ENCODE assay signal across 29 cellular contexts in the genomic region with DNA sequence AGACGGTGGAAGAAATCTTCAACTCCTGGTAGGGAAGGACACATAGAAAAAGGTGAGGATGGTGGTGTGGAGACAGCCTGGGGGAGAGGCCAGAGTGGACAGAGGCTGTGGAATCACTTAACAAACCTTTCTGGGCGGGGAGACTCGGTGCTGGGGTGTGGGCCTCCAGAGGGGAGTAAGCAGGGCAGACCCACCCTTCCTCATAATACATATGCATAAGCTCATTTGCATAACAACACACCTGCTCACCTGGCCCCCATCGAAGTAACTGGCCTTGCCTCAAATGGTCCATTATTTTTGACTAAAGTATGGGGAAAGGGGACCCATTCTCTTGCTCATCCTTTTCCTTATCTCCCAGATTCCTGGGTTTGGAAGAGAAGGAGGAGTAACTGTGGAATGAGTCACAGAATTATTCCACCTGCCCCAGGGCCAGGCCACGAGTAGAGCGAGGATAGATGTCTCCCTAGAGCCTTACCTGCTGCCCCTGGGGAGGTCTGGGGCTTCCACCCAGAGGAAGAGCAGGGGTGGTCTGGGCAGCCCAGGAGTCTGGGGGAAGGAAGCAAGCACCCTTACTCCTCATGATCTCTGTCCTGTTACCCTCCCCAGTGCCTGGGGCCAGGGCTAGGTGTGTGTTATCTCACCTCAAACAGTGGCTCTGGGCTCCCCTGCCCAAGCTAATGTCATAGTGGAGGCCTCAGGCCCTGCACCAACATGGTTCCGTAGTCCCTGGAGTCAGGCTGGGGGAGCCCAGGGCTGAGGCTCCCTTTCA. TPM values are rescaled to one million over a fixed set of nuclear protein-coding genes. Genes with fewer than 3 reads are reported as not detected.
DNase-seq lines count a peak whose midpoint lies in the region; ATAC-seq and TF ChIP-seq lines count a peak whose summit lies in the region.
"Had no signal": no experiment of that assay in that cellular context is flagged by ENCODE, and none has a peak within 500 bp of the region (broad histone marks: within the 10 kb centered on the region; RNA-seq: fewer than 3 reads in every experiment).

No MANE protein-coding gene starts in this region.

- no peaks in the 10 kb centered on the region for H3K36me3 Mint-ChIP-seq in Caco-2 (ENCODE audit: insufficient read depth, unreplicated experiment)
- no peaks in the 10 kb centered on the region for H3K36me3 Mint-ChIP-seq in endothelial cell (ENCODE audit: low read depth, unreplicated experiment)
- H3K36me3 Mint-ChIP-seq in nephron (ENCODE audit: low read depth): no peaks in the 10 kb centered on the region
- H3K36me3 Mint-ChIP-seq in CD8-positive, alpha-beta memory T cell: no peaks in the 10 kb centered on the region
- H3K36me3 Mint-ChIP-seq: brain; memory B cell; naive thymus-derived CD4-positive, alpha-beta T cell; T-cell had no signal

- H3K9me3 Mint-ChIP-seq in Caco-2 (ENCODE audit: unreplicated experiment) (no peaks in the 10 kb centered on the region), endothelial cell (ENCODE audit: unreplicated experiment) (no peaks in the 10 kb centered on the region), nephron (no peaks in the 10 kb centered on the region)
- no peaks in the 10 kb centered on the region for H3K9me3 Mint-ChIP-seq in CD8-positive, alpha-beta memory T cell
- H3K9me3 Mint-ChIP-seq: brain, memory B cell, T-cell had no signal

- ATAC-seq in HG03097 (IDR thresholded peaks at IDR 0.05; ENCODE audit: low FRiP score, unreplicated experiment) (no peak), GM21528 (IDR thresholded peaks at IDR 0.05; ENCODE audit: low FRiP score, unreplicated experiment) (no peak)

- POLR2A ChIA-PET in Caco-2 (lab: Charles Lee): no interaction called here
- POLR2A ChIA-PET in CD8-positive, alpha-beta memory T cell (lab: Charles Lee): no interaction called here

- H3K27me3 ChIP-seq in Caco-2 (replicated peaks; ENCODE audit: control insufficient read depth, insufficient read depth, low read length): no peaks in the 10 kb centered on the region
- no peaks in the 10 kb centered on the region for H3K27me3 ChIP-seq in CD8-positive, alpha-beta memory T cell (ENCODE audit: insufficient read depth, low read length, poor library complexity, severe bottlenecking)
- H3K27me3 ChIP-seq: adrenal gland, Peyer's patch, SJSA1 had no signal

- no peaks in the 10 kb centered on the region for H3K27me3 Mint-ChIP-seq in Caco-2 (ENCODE audit: insufficient read depth, unreplicated experiment)
- H3K27me3 Mint-ChIP-seq in endothelial cell (ENCODE audit: unreplicated experiment): peaks cover 12% of the 10 kb centered on the region
- H3K27me3 Mint-ChIP-seq in nephron (ENCODE audit: low read depth): peaks cover 10% of the 10 kb centered on the region
- H3K27me3 Mint-ChIP-seq in CD8-positive, alpha-beta memory T cell: peaks cover 6 to 17% of the 10 kb centered on the region in 2 donors
- H3K27me3 Mint-ChIP-seq: memory B cell had no signal

- no peak for DNase-seq in Caco-2
- DNase-seq in NCI-H226: peak; percentile 58
- DNase-seq in endothelial cell (ENCODE audit: low spot score): no peak
- DNase-seq in CD8-positive, alpha-beta memory T cell: no peak
- no peak for DNase-seq in NCI-H1092 treated with DMSO at 0.1 percent for 48 hours (lab: John Stamatoyannopoulos, UW)
- DNase-seq: activated CD4-positive, CD25-positive, alpha-beta regulatory T cell treated with anti-CD3 and anti-CD28 coated beads, Interleukin-2, amount 50 U/mL, for 72 hours; activated CD8-positive, alpha-beta T cell treated with anti-CD3 and anti-CD28 coated beads, Interleukin-2, amount 10 ng/mL, durations not matched to agents 7 days and 5 days; activated gamma-delta T cell treated with Interleukin-2 at 50 U/mL for 16 hours; activated T-cell treated with anti-CD3 and anti-CD28 coated beads, Interleukin-2, amount 50 U/mL, for 1 hour; adrenal gland; C1 segment of cervical spinal cord; effector CD4-positive, alpha-beta T cell; esophagus squamous epithelium; NCI-H1436 treated with DMSO at 0.1 percent for 48 hours; NCI-H510A; NK-92 treated with Interleukin-12 subunit alpha and Interleukin-12 subunit beta, amount 100 ng/mL, for 24 hours; stimulated activated CD4-positive, alpha-beta T cell treated with anti-CD3 and anti-CD28 coated beads, Interleukin-12 subunit alpha, Interleukin-12 subunit beta, amount 100 ng/mL, for 4 hours; stimulated activated CD4-positive, alpha-beta T cell treated with anti-CD3 and anti-CD28 coated beads, Interleukin-4, amount 100 ng/mL, for 4 hours had no signal

- TF ChIP-seq CTCF in Caco-2 (IDR thresholded peaks at IDR 0.05; ENCODE audit: insufficient read depth in 1 of 2, low read depth in 1 of 2, low read length in 1 of 2, severe bottlenecking in 1 of 2, unreplicated experiment in 1 of 2): no peak
- no peak for TF ChIP-seq CTCF in endothelial cell (IDR thresholded peaks at IDR 0.05; ENCODE audit: unreplicated experiment)
- TF ChIP-seq CTCF in nephron (IDR thresholded peaks at IDR 0.05; ENCODE audit: unreplicated experiment in 3 of 3): no peak

- H3K27ac Mint-ChIP-seq in Caco-2 (ENCODE audit: unreplicated experiment) (peak overlapping the region; percentile 21), endothelial cell (ENCODE audit: unreplicated experiment) (no peak overlapping the region), nephron (peak overlapping the region in 2 of 3 experiments; percentile 9 to 30)
- peak overlapping the region in 1 of 8 donors; percentile 60 for H3K27ac Mint-ChIP-seq in CD8-positive, alpha-beta memory T cell
- H3K27ac Mint-ChIP-seq: activated CD8-positive, alpha-beta T cell treated with anti-CD3 and anti-CD28 coated beads, Interleukin-2, amount 10 ng/mL, durations not matched to agents 7 days and 5 days; memory B cell; T-cell had no signal

- peaks cover 25% of the 10 kb centered on the region for H3K4me1 ChIP-seq in Caco-2
- H3K4me1 ChIP-seq in CD8-positive, alpha-beta memory T cell (ENCODE audit: insufficient read depth, low read length): no peaks in the 10 kb centered on the region
- H3K4me1 ChIP-seq: esophagus squamous epithelium, Peyer's patch had no signal

- no peak overlapping the region for H3K4me3 ChIP-seq in Caco-2 (ENCODE audit: low read depth, low read length)
- H3K4me3 ChIP-seq in CD8-positive, alpha-beta memory T cell (ENCODE audit: low read length): no peak overlapping the region
- H3K4me3 ChIP-seq: adrenal gland, esophagus squamous epithelium, Peyer's patch, SJSA1, thoracic aorta had no signal

- H3K4me1 Mint-ChIP-seq in Caco-2 (ENCODE audit: low read depth, unreplicated experiment): peaks cover 20% of the 10 kb centered on the region
- peaks cover 7% of the 10 kb centered on the region for H3K4me1 Mint-ChIP-seq in endothelial cell (ENCODE audit: unreplicated experiment)
- peaks cover 41% of the 10 kb centered on the region for H3K4me1 Mint-ChIP-seq in nephron
- H3K4me1 Mint-ChIP-seq in CD8-positive, alpha-beta memory T cell: no peaks in the 10 kb centered on the region
- H3K4me1 Mint-ChIP-seq: T-cell had no signal

- no peaks in the 10 kb centered on the region for H3K36me3 ChIP-seq in Caco-2 (ENCODE audit: control insufficient read depth, insufficient read depth, low read length)
- H3K36me3 ChIP-seq in CD8-positive, alpha-beta memory T cell (ENCODE audit: insufficient read depth, low read length): no peaks in the 10 kb centered on the region
- H3K36me3 ChIP-seq: adrenal gland, esophagus squamous epithelium, Peyer's patch, SJSA1, thoracic aorta had no signal

- no peaks in the 10 kb centered on the region for H3K9me3 ChIP-seq in Caco-2
- no peaks in the 10 kb centered on the region for H3K9me3 ChIP-seq in CD8-positive, alpha-beta memory T cell (ENCODE audit: low read length)
- H3K9me3 ChIP-seq: adrenal gland, esophagus squamous epithelium, Peyer's patch, SJSA1, thoracic aorta had no signal

- BruUV-seq in Caco-2 (replicated peaks; lab: Mats Ljungman, UMichigan): no TSS peak

- intact Hi-C loops in Caco-2 (cut with micrococcal nuclease; ENCODE audit: unreplicated experiment): no loop called here

- H3K27ac ChIP-seq in CD8-positive, alpha-beta memory T cell (ENCODE audit: low read depth, low read length): no peak overlapping the region
- H3K27ac ChIP-seq: adrenal gland, esophagus squamous epithelium, KMS-11, Peyer's patch, SJSA1, thoracic aorta had no signal

- CTCF ChIA-PET in Caco-2 (lab: Charles Lee): interaction anchor here (0.5 to 2.0 kb wide), 2 partner anchors 11 to 125 kb away, joined by 3 to 8 read pairs; a partner anchor contains a TSS
- CTCF ChIA-PET in CD8-positive, alpha-beta memory T cell (lab: Charles Lee): interaction anchor here (0.7 to 1.7 kb wide), 2 partner anchors 10 to 315 kb away, joined by 3 to 6 read pairs; a partner anchor contains a TSS

- no peak overlapping the region for H3K4me3 Mint-ChIP-seq in Caco-2 (ENCODE audit: unreplicated experiment)
- peak overlapping the region; percentile 18 for H3K4me3 Mint-ChIP-seq in endothelial cell (ENCODE audit: unreplicated experiment)
- no peak overlapping the region for H3K4me3 Mint-ChIP-seq in nephron
- no peak overlapping the region for H3K4me3 Mint-ChIP-seq in CD8-positive, alpha-beta memory T cell
- H3K4me3 Mint-ChIP-seq: activated CD8-positive, alpha-beta T cell treated with anti-CD3 and anti-CD28 coated beads, Interleukin-2, amount 10 ng/mL, durations not matched to agents 7 days and 5 days; brain; memory B cell; naive thymus-derived CD4-positive, alpha-beta T cell; T-cell had no signal

RNA-seq across cellular contexts. Expression of a gene that starts 10.7 kb away (rescaled TPM):
- 172 and 174 TPM in 2 replicates for total RNA-seq in Caco-2 (2022)
- 3.5 TPM for total RNA-seq in endothelial cell (ENCODE audit: unreplicated experiment)
- 10 to 100 TPM; 16.4 to 17.5 TPM for total RNA-seq in CD8-positive, alpha-beta memory T cell
- not detected for polyA plus RNA-seq in CD8-positive, alpha-beta memory T cell
